In the genomic region with DNA sequence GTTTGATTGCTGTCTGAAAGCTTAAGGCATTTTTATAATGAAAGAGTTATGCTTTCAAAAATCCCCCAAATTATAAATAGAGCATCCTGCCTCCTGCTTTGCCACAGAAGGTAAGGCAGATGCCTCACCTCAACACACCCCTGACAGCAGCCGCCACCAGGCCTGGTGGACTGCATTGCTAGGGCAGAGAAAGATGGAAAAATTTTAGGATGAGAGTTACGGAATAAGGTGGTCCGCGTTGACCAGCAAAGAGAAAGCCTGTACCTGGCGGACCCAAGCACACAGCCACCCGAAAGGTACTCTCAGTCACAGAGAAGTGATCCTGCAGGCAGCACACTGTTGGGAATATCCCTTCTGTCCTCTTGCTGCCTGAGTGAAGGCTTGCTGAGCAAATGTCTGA, we compare ENCODE assay signal across 1 cellular context.
TF ChIP-seq lines count a peak whose summit lies in the region.

No MANE protein-coding gene starts in this region.

TF ChIP-seq in GM12878, 131 proteins besides CTCF, POLR2A, EP300 and RAD21 (continued from another document):
- TF ChIP-seq, protein P1, sequence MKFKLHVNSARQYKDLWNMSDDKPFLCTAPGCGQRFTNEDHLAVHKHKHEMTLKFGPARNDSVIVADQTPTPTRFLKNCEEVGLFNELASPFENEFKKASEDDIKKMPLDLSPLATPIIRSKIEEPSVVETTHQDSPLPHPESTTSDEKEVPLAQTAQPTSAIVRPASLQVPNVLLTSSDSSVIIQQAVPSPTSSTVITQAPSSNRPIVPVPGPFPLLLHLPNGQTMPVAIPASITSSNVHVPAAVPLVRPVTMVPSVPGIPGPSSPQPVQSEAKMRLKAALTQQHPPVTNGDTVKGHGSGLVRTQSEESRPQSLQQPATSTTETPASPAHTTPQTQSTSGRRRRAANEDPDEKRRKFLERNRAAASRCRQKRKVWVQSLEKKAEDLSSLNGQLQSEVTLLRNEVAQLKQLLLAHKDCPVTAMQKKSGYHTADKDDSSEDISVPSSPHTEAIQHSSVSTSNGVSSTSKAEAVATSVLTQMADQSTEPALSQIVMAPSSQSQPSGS (IDR thresholded peaks at IDR 0.05; ENCODE audit: low read length), result no peak
- no peak for TF ChIP-seq HDGF (IDR thresholded peaks at IDR 0.05)
- TF ChIP-seq ZNF274 (IDR thresholded peaks at IDR 0.05; ENCODE audit: insufficient read depth, insufficient read length), result no peak
- TF ChIP-seq, protein P2, sequence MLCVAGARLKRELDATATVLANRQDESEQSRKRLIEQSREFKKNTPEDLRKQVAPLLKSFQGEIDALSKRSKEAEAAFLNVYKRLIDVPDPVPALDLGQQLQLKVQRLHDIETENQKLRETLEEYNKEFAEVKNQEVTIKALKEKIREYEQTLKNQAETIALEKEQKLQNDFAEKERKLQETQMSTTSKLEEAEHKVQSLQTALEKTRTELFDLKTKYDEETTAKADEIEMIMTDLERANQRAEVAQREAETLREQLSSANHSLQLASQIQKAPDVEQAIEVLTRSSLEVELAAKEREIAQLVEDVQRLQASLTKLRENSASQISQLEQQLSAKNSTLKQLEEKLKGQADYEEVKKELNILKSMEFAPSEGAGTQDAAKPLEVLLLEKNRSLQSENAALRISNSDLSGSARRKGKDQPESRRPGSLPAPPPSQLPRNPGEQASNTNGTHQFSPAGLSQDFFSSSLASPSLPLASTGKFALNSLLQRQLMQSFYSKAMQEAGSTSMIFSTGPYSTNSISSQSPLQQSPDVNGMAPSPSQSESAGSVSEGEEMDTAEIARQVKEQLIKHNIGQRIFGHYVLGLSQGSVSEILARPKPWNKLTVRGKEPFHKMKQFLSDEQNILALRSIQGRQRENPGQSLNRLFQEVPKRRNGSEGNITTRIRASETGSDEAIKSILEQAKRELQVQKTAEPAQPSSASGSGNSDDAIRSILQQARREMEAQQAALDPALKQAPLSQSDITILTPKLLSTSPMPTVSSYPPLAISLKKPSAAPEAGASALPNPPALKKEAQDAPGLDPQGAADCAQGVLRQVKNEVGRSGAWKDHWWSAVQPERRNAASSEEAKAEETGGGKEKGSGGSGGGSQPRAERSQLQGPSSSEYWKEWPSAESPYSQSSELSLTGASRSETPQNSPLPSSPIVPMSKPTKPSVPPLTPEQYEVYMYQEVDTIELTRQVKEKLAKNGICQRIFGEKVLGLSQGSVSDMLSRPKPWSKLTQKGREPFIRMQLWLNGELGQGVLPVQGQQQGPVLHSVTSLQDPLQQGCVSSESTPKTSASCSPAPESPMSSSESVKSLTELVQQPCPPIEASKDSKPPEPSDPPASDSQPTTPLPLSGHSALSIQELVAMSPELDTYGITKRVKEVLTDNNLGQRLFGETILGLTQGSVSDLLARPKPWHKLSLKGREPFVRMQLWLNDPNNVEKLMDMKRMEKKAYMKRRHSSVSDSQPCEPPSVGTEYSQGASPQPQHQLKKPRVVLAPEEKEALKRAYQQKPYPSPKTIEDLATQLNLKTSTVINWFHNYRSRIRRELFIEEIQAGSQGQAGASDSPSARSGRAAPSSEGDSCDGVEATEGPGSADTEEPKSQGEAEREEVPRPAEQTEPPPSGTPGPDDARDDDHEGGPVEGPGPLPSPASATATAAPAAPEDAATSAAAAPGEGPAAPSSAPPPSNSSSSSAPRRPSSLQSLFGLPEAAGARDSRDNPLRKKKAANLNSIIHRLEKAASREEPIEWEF (IDR thresholded peaks at IDR 0.05; ENCODE audit: insufficient replicate concordance, low read depth, low read length), result no peak
- TF ChIP-seq SMARCA5 (IDR thresholded peaks at IDR 0.05), result no peak
- TF ChIP-seq, protein P3, sequence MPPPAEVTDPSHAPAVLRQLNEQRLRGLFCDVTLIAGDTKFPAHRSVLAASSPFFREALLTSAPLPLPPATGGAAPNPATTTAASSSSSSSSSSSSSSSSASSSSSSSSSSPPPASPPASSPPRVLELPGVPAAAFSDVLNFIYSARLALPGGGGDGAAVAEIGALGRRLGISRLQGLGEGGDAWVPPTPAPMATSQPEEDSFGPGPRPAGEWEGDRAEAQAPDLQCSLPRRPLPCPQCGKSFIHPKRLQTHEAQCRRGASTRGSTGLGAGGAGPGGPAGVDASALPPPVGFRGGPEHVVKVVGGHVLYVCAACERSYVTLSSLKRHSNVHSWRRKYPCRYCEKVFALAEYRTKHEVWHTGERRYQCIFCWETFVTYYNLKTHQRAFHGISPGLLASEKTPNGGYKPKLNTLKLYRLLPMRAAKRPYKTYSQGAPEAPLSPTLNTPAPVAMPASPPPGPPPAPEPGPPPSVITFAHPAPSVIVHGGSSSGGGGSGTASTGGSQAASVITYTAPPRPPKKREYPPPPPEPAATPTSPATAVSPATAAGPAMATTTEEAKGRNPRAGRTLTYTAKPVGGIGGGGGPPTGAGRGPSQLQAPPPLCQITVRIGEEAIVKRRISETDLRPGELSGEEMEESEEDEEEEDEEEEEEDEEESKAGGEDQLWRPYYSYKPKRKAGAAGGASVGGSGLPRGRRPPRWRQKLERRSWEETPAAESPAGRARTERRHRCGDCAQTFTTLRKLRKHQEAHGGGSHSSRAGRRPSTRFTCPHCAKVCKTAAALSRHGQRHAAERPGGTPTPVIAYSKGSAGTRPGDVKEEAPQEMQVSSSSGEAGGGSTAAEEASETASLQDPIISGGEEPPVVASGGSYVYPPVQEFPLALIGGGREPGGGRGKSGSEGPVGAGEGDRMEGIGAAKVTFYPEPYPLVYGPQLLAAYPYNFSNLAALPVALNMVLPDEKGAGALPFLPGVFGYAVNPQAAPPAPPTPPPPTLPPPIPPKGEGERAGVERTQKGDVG (CRISPR knock-in tag; IDR thresholded peaks at IDR 0.05), result no peak
